Comparison of ENCODE assay signal across 24 cellular contexts in genomic region chr13:60174113-60174512, GRCh38. TPM values are rescaled to one million over a fixed set of nuclear protein-coding genes. Genes with fewer than 3 reads are reported as not detected.
A peak's percentile ranks its signal among the peaks of the same experiment; 100 is the strongest.
DNase-seq lines count a peak whose midpoint lies in the region; ATAC-seq, FAIRE-seq and TF ChIP-seq lines count a peak whose summit lies in the region.
"Had no signal": no experiment of that assay in that cellular context is flagged by ENCODE, and none has a peak within 500 bp of the region (broad histone marks: within the 10 kb centered on the region; RNA-seq: fewer than 3 reads in every experiment).

No MANE protein-coding gene starts in this region.

- H3K79me2 ChIP-seq in GM23338 (replicated peaks; ENCODE audit: insufficient read depth) = no peaks in the 10 kb centered on the region
- H3K79me2 ChIP-seq in H1 (ENCODE audit: control insufficient read depth in 1 of 2, insufficient read depth in 2 of 2, low read length in 2 of 2) = no peaks in the 10 kb centered on the region

- no peak overlapping the region for H4K5ac ChIP-seq in H1 (ENCODE audit: insufficient read length, low read depth, low read length)

- no peaks in the 10 kb centered on the region for H3K9me2 ChIP-seq in GM23338 (ENCODE audit: insufficient read depth)

- no peak overlapping the region for H3K27ac Mint-ChIP-seq in GM23338
- H3K27ac Mint-ChIP-seq in WTC11 = peak overlapping the region; percentile 22; the same call in 1 of the 2 replicates
- H3K27ac Mint-ChIP-seq in CD14-positive monocyte = no peak overlapping the region
- H3K27ac Mint-ChIP-seq: B cell; CD4-positive, alpha-beta memory T cell; CD4-positive, CD25-positive, alpha-beta regulatory T cell; CD8-positive, alpha-beta memory T cell had no signal

- H4K91ac ChIP-seq in H1 (replicated peaks; ENCODE audit: insufficient read length, low read length) = no peak overlapping the region

- no peak overlapping the region for H3K9ac ChIP-seq in H1 (replicated peaks in 1 of 4; ENCODE audit: extremely low read depth in 1 of 4, low read depth in 3 of 4, low read length in 3 of 4)
- H3K9ac ChIP-seq: BLaER1 treated with 17β-estradiol and CSF1 and Interleukin-3, amounts not matched to agents 10 nM and 100 nM had no signal

- H3K23me2 ChIP-seq in H1 (ENCODE audit: low read depth, low read length) = no peaks in the 10 kb centered on the region

- no peak overlapping the region for H3K4ac ChIP-seq in H1 (replicated peaks; ENCODE audit: insufficient read length, low read depth, low read length)

- no peak overlapping the region for H3K27ac ChIP-seq in A549
- no peak overlapping the region for H3K27ac ChIP-seq in GM23338 (ENCODE audit: low read depth)
- no peak overlapping the region for H3K27ac ChIP-seq in H1 (ENCODE audit: low read depth, low read length)
- H3K27ac ChIP-seq: BLaER1 treated with 17β-estradiol and CSF1 and Interleukin-3, amounts not matched to agents 10 nM and 100 nM; C4-2B had no signal

- CTCF ChIA-PET in A549 (lab: Yijun Ruan, JAX) (no interaction called here), WTC11 (lab: Charles Lee) (no interaction called here), H1 (lab: Charles Lee; ENCODE audit: partially characterized antibody) (no interaction called here)

- H3K36me3 ChIP-seq in GM23338 (ENCODE audit: insufficient read depth) (no peaks in the 10 kb centered on the region), H1 (ENCODE audit: control insufficient read depth in 2 of 4, insufficient read depth in 4 of 4, low read length in 3 of 4) (no peaks in the 10 kb centered on the region)
- H3K36me3 ChIP-seq: BLaER1 treated with 17β-estradiol and CSF1 and Interleukin-3, amounts not matched to agents 10 nM and 100 nM had no signal

- H3K4me3 ChIP-seq in A549 = no peak overlapping the region
- no peak overlapping the region for H3K4me3 ChIP-seq in GM23338
- H3K4me3 ChIP-seq in H1 (ENCODE audit: extremely low read depth in 1 of 4, insufficient read depth in 2 of 4, low read depth in 3 of 4, low read length in 4 of 4) = no peak overlapping the region
- H3K4me3 ChIP-seq: BLaER1 treated with 17β-estradiol and CSF1 and Interleukin-3, amounts not matched to agents 10 nM and 100 nM had no signal

- H2BK20ac ChIP-seq in H1 (ENCODE audit: low read length) = no peak overlapping the region

- H3K56ac ChIP-seq in H1 (replicated peaks; ENCODE audit: insufficient read length, low read depth, low read length) = no peak overlapping the region

- H3K23ac ChIP-seq in H1 (ENCODE audit: insufficient read length) = no peak overlapping the region

- ATAC-seq in A549 = no peak
- peak; percentile 50; the same call in 2 of the 3 replicates for ATAC-seq in GM23338
- ATAC-seq in WTC11 = no peak
- no peak for ATAC-seq in HG02763 (IDR thresholded peaks at IDR 0.05; ENCODE audit: unreplicated experiment)

- H2BK120ac ChIP-seq in H1 (replicated peaks; ENCODE audit: low read depth, low read length) = no peak overlapping the region

- H3K4me1 ChIP-seq in A549 (no peaks in the 10 kb centered on the region), GM23338 (ENCODE audit: insufficient read depth) (no peaks in the 10 kb centered on the region; the same call in 1 of the 2 replicates), H1 (replicated peaks in 1 of 4; ENCODE audit: control insufficient read depth in 3 of 4, insufficient read depth in 4 of 4, low read length in 3 of 4) (no peaks in the 10 kb centered on the region)
- H3K4me1 ChIP-seq: BLaER1 treated with 17β-estradiol and CSF1 and Interleukin-3, amounts not matched to agents 10 nM and 100 nM had no signal

- TF ChIP-seq CTCF in A549 (IDR thresholded peaks at IDR 0.05) (no peak), GM23338 (conservative IDR thresholded peaks at IDR 0.05; ENCODE audit: low read depth in 2 of 2) (no peak), WTC11 (IDR thresholded peaks at IDR 0.05) (no peak), H1 (IDR thresholded peaks at IDR 0.05; ENCODE audit: control extremely low read depth in 1 of 3, insufficient read depth in 1 of 3, low read depth in 1 of 3, low read length in 3 of 3) (no peak), CD14-positive monocyte (IDR thresholded peaks at IDR 0.05) (no peak)

- intact Hi-C loops in CD14-positive monocyte (cut with micrococcal nuclease) = no loop called here

- H4K20me1 ChIP-seq in GM23338 (replicated peaks; ENCODE audit: insufficient read depth) (no peaks in the 10 kb centered on the region), H1 (replicated peaks in 1 of 2; ENCODE audit: control insufficient read depth in 1 of 2, insufficient read depth in 2 of 2, low read length in 2 of 2) (no peaks in the 10 kb centered on the region)
- H4K20me1 ChIP-seq: BLaER1 treated with 17β-estradiol and CSF1 and Interleukin-3, amounts not matched to agents 10 nM and 100 nM had no signal

- H3K14ac ChIP-seq in H1 (ENCODE audit: insufficient read length) = no peak overlapping the region

- H3K4me2 ChIP-seq in A549 (no peak overlapping the region), GM23338 (no peak overlapping the region), H1 (ENCODE audit: insufficient read depth in 1 of 2, low read depth in 2 of 2, low read length in 2 of 2) (no peak overlapping the region)
- H3K4me2 ChIP-seq: BLaER1 treated with 17β-estradiol and CSF1 and Interleukin-3, amounts not matched to agents 10 nM and 100 nM had no signal

- H2BK15ac ChIP-seq in H1 (ENCODE audit: low read length) = no peak overlapping the region

- H3K9me3 Mint-ChIP-seq in GM23338 (no peaks in the 10 kb centered on the region), WTC11 (no peaks in the 10 kb centered on the region), CD14-positive monocyte (peaks cover 0 to 3% (median 0%) of the 10 kb centered on the region in 7 donors)
- H3K9me3 Mint-ChIP-seq: CD4-positive, alpha-beta memory T cell; CD8-positive, alpha-beta memory T cell had no signal

- FAIRE-seq in A549 (lab: Jason Lieb, UNC) (no peak), H1 (lab: Jason Lieb, UNC) (no peak)
- FAIRE-seq: A204.1, D721Med, G401.6, GM12891, GM19239 had no signal

- H2AFZ ChIP-seq in GM23338 (peak overlapping the region; percentile 63; the same call in 1 of the 2 replicates), H1 (ENCODE audit: low read length) (no peak overlapping the region)

- H3K36me3 Mint-ChIP-seq in GM23338 (ENCODE audit: low read depth) (no peaks in the 10 kb centered on the region), WTC11 (no peaks in the 10 kb centered on the region), CD14-positive monocyte (no peaks in the 10 kb centered on the region)
- H3K36me3 Mint-ChIP-seq: CD4-positive, alpha-beta memory T cell; CD4-positive, CD25-positive, alpha-beta regulatory T cell; CD8-positive, alpha-beta memory T cell had no signal

- H3K9me3 ChIP-seq in A549 = no peaks in the 10 kb centered on the region
- no peaks in the 10 kb centered on the region for H3K9me3 ChIP-seq in H1 (ENCODE audit: insufficient read depth in 2 of 2, low read depth in 1 of 2, low read length in 1 of 2)
- H3K9me3 ChIP-seq: BLaER1 treated with 17β-estradiol and CSF1 and Interleukin-3, amounts not matched to agents 10 nM and 100 nM had no signal

- H2BK5ac ChIP-seq in H1 (ENCODE audit: low read depth, low read length) = no peak overlapping the region

- POLR2A ChIA-PET in A549 (lab: Yijun Ruan, JAX) (no interaction called here), WTC11 (lab: Charles Lee) (no interaction called here), H1 (lab: Charles Lee; ENCODE audit: partially characterized antibody) (interaction anchor here (1.9 kb wide), 1 partner anchor 10 kb away, joined by 6 read pairs; no protein-coding TSS in a partner anchor)

- H4K8ac ChIP-seq in H1 (ENCODE audit: extremely low read depth, insufficient read depth, low read length) = no peak overlapping the region

- H3K4me3 Mint-ChIP-seq in GM23338 (no peak overlapping the region), WTC11 (no peak overlapping the region), CD14-positive monocyte (no peak overlapping the region)
- H3K4me3 Mint-ChIP-seq: B cell; CD4-positive, alpha-beta memory T cell; CD4-positive, CD25-positive, alpha-beta regulatory T cell; CD8-positive, alpha-beta memory T cell had no signal

- no peak overlapping the region for H2BK12ac ChIP-seq in H1 (ENCODE audit: low read depth, low read length)

- TF ChIP-seq POLR2A in A549 (IDR thresholded peaks at IDR 0.05; ENCODE audit: low read length) (no peak), H1 (IDR thresholded peaks at IDR 0.05; ENCODE audit: control extremely low read depth in 1 of 2, low read depth in 2 of 2, low read length in 2 of 2) (no peak)

- H3K18ac ChIP-seq in H1 (ENCODE audit: extremely low read depth, low read length) = no peak overlapping the region

- DNase-seq in A549 (ENCODE audit: low read depth in 1 of 2, low spot score in 1 of 2) = no peak
- DNase-seq in GM23338 (ENCODE audit: low spot score) = no peak
- no peak for DNase-seq in WTC11 (ENCODE audit: low spot score)
- DNase-seq in H1 (ENCODE audit: low read depth in 1 of 2, low spot score in 2 of 2) = no peak
- DNase-seq in cerebellar nuclear complex (lab: John Stamatoyannopoulos, UW) = no peak
- no peak for DNase-seq in CD14-positive monocyte (ENCODE audit: low spot score)
- no peak for DNase-seq in D341Med (ENCODE audit: low spot score)
- DNase-seq: 8988T; AML-193; CD4-positive, alpha-beta memory T cell; CD4-positive, CD25-positive, alpha-beta regulatory T cell; CD8-positive, alpha-beta memory T cell; COR-L47; DMS79 treated with DMSO at 0.1 percent for 48 hours; GF-D8 had no signal

- TF ChIP-seq RAD21 in A549 (conservative IDR thresholded peaks at IDR 0.05 in 1 of 2, IDR thresholded peaks at IDR 0.05 in 1 of 2) = no peak
- no peak for TF ChIP-seq RAD21 in H1 (IDR thresholded peaks at IDR 0.05 in 1 of 2, conservative IDR thresholded peaks at IDR 0.05 in 1 of 2; ENCODE audit: low read depth in 2 of 2, low read length in 2 of 2)

- 42% methylated on average over 5 of the region's 5 CpGs for WGBS in A549 (ENCODE audit: missing lambda C conversion rate)
- WGBS in H1 (ENCODE audit: extremely low coverage in 1 of 2, insufficient coverage in 1 of 2, insufficient read length in 1 of 2, insufficient replicate concordance in 2 of 2, low coverage in 1 of 2, low lambda C conversion rate in 2 of 2, missing lambda C conversion rate in 1 of 2), 2 experiments = 92 to 100% methylated on average over 1 to 5 of the region's 5 CpGs

- TF ChIP-seq EP300 in A549 (IDR thresholded peaks at IDR 0.05) = no peak
- TF ChIP-seq EP300 in H1 (IDR thresholded peaks at IDR 0.05; ENCODE audit: borderline replicate concordance in 1 of 2, low read depth in 2 of 2, low read length in 2 of 2) = no peak

- no peaks in the 10 kb centered on the region for H3K79me1 ChIP-seq in H1 (ENCODE audit: low read depth, low read length)

- H3K4me1 Mint-ChIP-seq in GM23338 (no peaks in the 10 kb centered on the region; the same call in 2 of the 3 replicates), WTC11 (no peaks in the 10 kb centered on the region), CD14-positive monocyte (no peaks in the 10 kb centered on the region)
- H3K4me1 Mint-ChIP-seq: B cell; CD4-positive, alpha-beta memory T cell; CD4-positive, CD25-positive, alpha-beta regulatory T cell; CD8-positive, alpha-beta memory T cell had no signal

- H2AK5ac ChIP-seq in H1 (ENCODE audit: low read depth, low read length) = no peak overlapping the region

- H3F3A ChIP-seq in GM23338 (replicated peaks; ENCODE audit: low read depth) = no peaks in the 10 kb centered on the region

- H3K27me3 ChIP-seq in GM23338 (ENCODE audit: insufficient read depth) = no peaks in the 10 kb centered on the region
- no peaks in the 10 kb centered on the region for H3K27me3 ChIP-seq in H1 (replicated peaks in 1 of 4; ENCODE audit: control insufficient read depth in 3 of 4, extremely low read depth in 1 of 4, insufficient read depth in 3 of 4, low read length in 3 of 4)
- H3K27me3 ChIP-seq: BLaER1 treated with 17β-estradiol and CSF1 and Interleukin-3, amounts not matched to agents 10 nM and 100 nM had no signal

- H3K27me3 Mint-ChIP-seq in GM23338 (ENCODE audit: insufficient read depth, low read depth, poor library complexity) (peaks cover 6% of the 10 kb centered on the region), WTC11 (ENCODE audit: low read depth) (no peaks in the 10 kb centered on the region), CD14-positive monocyte (ENCODE audit: low read depth in 3 of 3) (peaks cover 0 to 7% (median 4%) of the 10 kb centered on the region in 3 donors)

RNA-seq across cellular contexts. Expression of gene DIAPH3, which starts 10.4 kb away (rescaled TPM):
- polyA plus RNA-seq in A549 (2011; rRNA removed) = 11.3 and 13.6 TPM in 2 replicates
- polyA plus RNA-seq in A549 (2012; cell fraction: cytosol; rRNA removed) = 4.0 and 4.3 TPM in 2 replicates
- 3.7 and 4.9 TPM in 2 replicates for polyA plus RNA-seq in A549 (2012; cell fraction: nucleus; rRNA removed)
- polyA plus RNA-seq in A549 (2017; fragmentation: RNase III; extraction: RNeasy Plus Mini Kit Qiagen cat#74134 plus additional on column Dnase treatment) = 9.4 to 11.8 TPM (median 10.8 TPM) in 3 replicates
- 14.5 and 15.4 TPM in 2 replicates for polyA minus RNA-seq in A549 (2011; rRNA and poly(A)+ RNA removed)
- 19.5 and 23.4 TPM in 2 replicates for total RNA-seq in GM23338 (2014; rRNA removed; shearing (Covaris generic))
- 23.1 and 30.2 TPM in 2 replicates for polyA plus RNA-seq in GM23338 (2016; fragmentation: Nextera tagmentation; extraction: Ambion mirVana)
- total RNA-seq in WTC11 (2021) = 20.6 to 27.6 TPM (median 21.0 TPM) in 3 replicates
- 28.3 and 30.8 TPM in 2 replicates for total RNA-seq in H1 (2021; fragmentation: NEBNext Ultra II Directional; extraction: Animal tissue kit (Norgen Biotek cat#: 25700))
- polyA plus RNA-seq in H1 (2011; rRNA removed) = 4.9 and 8.0 TPM in 2 replicates
- 7.7 TPM for polyA plus RNA-seq in H1 (2011; cell fraction: cytosol; rRNA removed)
- 9.3 TPM for polyA plus RNA-seq in H1 (2011; cell fraction: nucleus; rRNA removed)
- polyA plus RNA-seq in H1 (2012, experiment 1 of 2) = 7.6 to 18.8 TPM (median 10.0 TPM) in 4 replicates
- polyA plus RNA-seq in H1 (2012, experiment 2 of 2) = 1.3 TPM
- 14.0 TPM for polyA plus RNA-seq in H1 (2013, experiment 1 of 2)
- polyA plus RNA-seq in H1 (2013, experiment 2 of 2) = 13.4 TPM
- polyA minus RNA-seq in H1 (2011; rRNA and poly(A)+ RNA removed) = 30.5 and 30.6 TPM in 2 replicates
- 12.0 TPM for polyA minus RNA-seq in H1 (2011; cell fraction: cytosol; rRNA and poly(A)+ RNA removed)
- polyA minus RNA-seq in H1 (2011; cell fraction: nucleus; rRNA and poly(A)+ RNA removed) = 71.2 TPM
- polyA plus RNA-seq in CD14-positive monocyte = under 1 TPM; 0.04 to 0.09 TPM
- total RNA-seq: CD4-positive, alpha-beta memory T cell had no signal
